In genomic region chr2:144625216-144626010, GRCh38 we compare ENCODE assay signal across 16 cellular contexts.
"Had no signal": no experiment of that assay in that cellular context is flagged by ENCODE, and none has a peak within 500 bp of the region (broad histone marks: within the 10 kb centered on the region; RNA-seq: fewer than 3 reads in every experiment).

No MANE protein-coding gene starts in this region.

- H3K36me3 ChIP-seq: ascending aorta, lower lobe of right lung, prostate gland, transverse colon had no signal

- H3K4me1 Mint-ChIP-seq: activated naive CD4-positive, alpha-beta T cell treated with anti-CD3 and anti-CD28 coated beads, Interleukin-2, amount 50 U/mL, for 24 hours had no signal

- DNase-seq: activated CD4-positive, alpha-beta T cell treated with anti-CD3 and anti-CD28 coated beads, Interleukin-2, amount 50 U/mL, for 4 hours; activated gamma-delta T cell; activated T-cell treated with anti-CD3 and anti-CD28 coated beads, Interleukin-2, amount 50 U/mL, for 72 hours; cerebellar nuclear complex; effector CD4-positive, alpha-beta T cell; lower lobe of right lung; mucosa of descending colon; naive B cell; right cardiac atrium; stimulated activated naive CD8-positive, alpha-beta T cell treated with anti-CD3 and anti-CD28 coated beads, Interleukin-15, Interleukin-2, amounts not matched to agents 100 U/mL and 50 U/mL, for 24 hours; substantia nigra; transverse colon had no signal

- H3K4me3 Mint-ChIP-seq: activated naive CD4-positive, alpha-beta T cell treated with anti-CD3 and anti-CD28 coated beads, Interleukin-2, amount 50 U/mL, for 24 hours; activated T-cell treated with anti-CD3 and anti-CD28 coated beads, Interleukin-2, amount 50 U/mL, for 72 hours; naive B cell; neural crest cell had no signal

- H3K27ac ChIP-seq: ascending aorta, lower lobe of right lung, prostate gland, transverse colon had no signal

- H3K36me3 Mint-ChIP-seq: activated naive CD4-positive, alpha-beta T cell treated with anti-CD3 and anti-CD28 coated beads, Interleukin-2, amount 50 U/mL, for 24 hours had no signal

- H3K27me3 ChIP-seq: ascending aorta, transverse colon had no signal

- ATAC-seq: activated T-cell treated with anti-CD3 and anti-CD28 coated beads, Interleukin-2, amount 50 U/mL, for 72 hours; lower lobe of right lung; mucosa of descending colon; right cardiac atrium; stimulated activated naive CD8-positive, alpha-beta T cell treated with anti-CD3 and anti-CD28 coated beads, Interleukin-15, Interleukin-2, amounts not matched to agents 100 U/mL and 50 U/mL, for 24 hours had no signal

- H3K27ac Mint-ChIP-seq: activated naive CD4-positive, alpha-beta T cell treated with anti-CD3 and anti-CD28 coated beads, Interleukin-2, amount 50 U/mL, for 24 hours; activated T-cell treated with anti-CD3 and anti-CD28 coated beads, Interleukin-2, amount 50 U/mL, for 72 hours; naive B cell had no signal

- H3K4me3 ChIP-seq: ascending aorta, lower lobe of right lung, mucosa of descending colon, prostate gland, transverse colon had no signal

- H3K9me3 ChIP-seq: ascending aorta, lower lobe of right lung, mucosa of descending colon, prostate gland had no signal

- H3K9me3 Mint-ChIP-seq: activated naive CD4-positive, alpha-beta T cell treated with anti-CD3 and anti-CD28 coated beads, Interleukin-2, amount 50 U/mL, for 24 hours; activated T-cell treated with anti-CD3 and anti-CD28 coated beads, Interleukin-2, amount 50 U/mL, for 72 hours had no signal

- H3K4me1 ChIP-seq: ascending aorta, lower lobe of right lung, prostate gland, transverse colon had no signal
